8 cellular contexts compared by ENCODE assay signal in genomic region chr6:25556516-25556915, GRCh38.
DNase-seq lines count a peak whose midpoint lies in the region; ATAC-seq and TF ChIP-seq lines count a peak whose summit lies in the region.

No MANE protein-coding gene starts in this region.

- H3K4me1 Mint-ChIP-seq in activated CD4-positive, alpha-beta memory T cell treated with anti-CD3 and anti-CD28 coated beads for 36 hours (ENCODE audit: low read depth) = peaks cover 2% of the 10 kb centered on the region

- no peaks in the 10 kb centered on the region for H3K36me3 Mint-ChIP-seq in activated CD4-positive, alpha-beta memory T cell treated with anti-CD3 and anti-CD28 coated beads for 36 hours

- intact Hi-C loops in activated CD4-positive, alpha-beta memory T cell treated with anti-CD3 and anti-CD28 coated beads for 36 hours (cut with micrococcal nuclease) = loop anchor here (1.0 to 5.0 kb wide), 4 partner anchors 44 to 333 kb away; no protein-coding TSS in a partner anchor
- intact Hi-C loops in dorsolateral prefrontal cortex (cut with DNase I) = loop anchor here in 1 of 2 donors (10.0 kb wide), 1 partner anchor 282 kb away; the partner anchor contains the start of gene CARMIL1
- intact Hi-C loops in lower lobe of right lung (cut with DNase I) = no loop called here

- no peak overlapping the region for H3K27ac ChIP-seq in C4-2B
- no peak overlapping the region for H3K27ac ChIP-seq in dorsolateral prefrontal cortex
- no peak overlapping the region for H3K27ac ChIP-seq in lower lobe of right lung

- peaks cover 0 to 5% (median 0%) of the 10 kb centered on the region in 45 donors for H3K27me3 ChIP-seq in dorsolateral prefrontal cortex
- no peaks in the 10 kb centered on the region for H3K27me3 ChIP-seq in lower lobe of right lung (ENCODE audit: low read depth)

- no peaks in the 10 kb centered on the region for H3K9me3 Mint-ChIP-seq in activated CD4-positive, alpha-beta memory T cell treated with anti-CD3 and anti-CD28 coated beads for 36 hours

- peak; percentile 67 for DNase-seq in HFF-Myc (ENCODE audit: extremely low read depth, low read depth)
- peak; percentile 77 for DNase-seq in NCI-H748 treated with DMSO at 0.1 percent for 48 hours (lab: John Stamatoyannopoulos, UW)
- DNase-seq in activated CD4-positive, alpha-beta memory T cell treated with anti-CD3 and anti-CD28 coated beads for 36 hours = peak; percentile 84
- DNase-seq in dorsolateral prefrontal cortex = peak; percentile 54 to 88 (median 72)
- DNase-seq in lower lobe of right lung = peak; percentile 68
- DNase-seq in stimulated activated CD8-positive, alpha-beta memory T cell treated with anti-CD3 and anti-CD28 coated beads, Interleukin-12 subunit alpha, Interleukin-12 subunit beta, amount 100 ng/mL, for 4 hours (ENCODE audit: low read depth) = peak; percentile 39

- H3K27ac Mint-ChIP-seq in activated CD4-positive, alpha-beta memory T cell treated with anti-CD3 and anti-CD28 coated beads for 36 hours = no peak overlapping the region

- CTCF ChIA-PET in activated CD4-positive, alpha-beta memory T cell treated with anti-CD3 and anti-CD28 coated beads for 36 hours (lab: Charles Lee) = interaction anchor here (0.6 to 5.8 kb wide), 30 partner anchors 9 to 384 kb away, joined by 3 to 67 read pairs (median 4); partner anchors contain the start of gene CARMIL1

- TF ChIP-seq CTCF in C4-2B (conservative IDR thresholded peaks at IDR 0.05) (peak; percentile 93), HFF-Myc (IDR thresholded peaks at IDR 0.05; ENCODE audit: low read depth, low read length, missing control alignments) (peak; percentile 82), dorsolateral prefrontal cortex (IDR thresholded peaks at IDR 0.05 in 54 of 56, conservative IDR thresholded peaks at IDR 0.05 in 2 of 56; ENCODE audit: low read depth in 1 of 56, partially characterized antibody in 56 of 56) (peak; percentile 64 to 92 (median 81)), lower lobe of right lung (IDR thresholded peaks at IDR 0.05) (peak; percentile 75)

- POLR2A ChIA-PET in activated CD4-positive, alpha-beta memory T cell treated with anti-CD3 and anti-CD28 coated beads for 36 hours (lab: Charles Lee) = no interaction called here

- no peak overlapping the region for H3K4me3 Mint-ChIP-seq in activated CD4-positive, alpha-beta memory T cell treated with anti-CD3 and anti-CD28 coated beads for 36 hours

- no peaks in the 10 kb centered on the region for H3K9me3 ChIP-seq in lower lobe of right lung

- H3K4me3 ChIP-seq in HFF-Myc (replicated peaks; ENCODE audit: low read depth, low read length) = no peak overlapping the region
- no peak overlapping the region for H3K4me3 ChIP-seq in dorsolateral prefrontal cortex
- no peak overlapping the region for H3K4me3 ChIP-seq in lower lobe of right lung

- no peaks in the 10 kb centered on the region for H3K27me3 Mint-ChIP-seq in activated CD4-positive, alpha-beta memory T cell treated with anti-CD3 and anti-CD28 coated beads for 36 hours

- H3K4me1 ChIP-seq in lower lobe of right lung = no peaks in the 10 kb centered on the region

- peaks cover 5% of the 10 kb centered on the region for H3K36me3 ChIP-seq in lower lobe of right lung

- peak; percentile 68 to 74 for ATAC-seq in lower lobe of right lung
- no peak for ATAC-seq in HG02885 (IDR thresholded peaks at IDR 0.05; ENCODE audit: poor library complexity, unreplicated experiment)
